Comparison of ENCODE assay signal across 14 cellular contexts in the genomic region with DNA sequence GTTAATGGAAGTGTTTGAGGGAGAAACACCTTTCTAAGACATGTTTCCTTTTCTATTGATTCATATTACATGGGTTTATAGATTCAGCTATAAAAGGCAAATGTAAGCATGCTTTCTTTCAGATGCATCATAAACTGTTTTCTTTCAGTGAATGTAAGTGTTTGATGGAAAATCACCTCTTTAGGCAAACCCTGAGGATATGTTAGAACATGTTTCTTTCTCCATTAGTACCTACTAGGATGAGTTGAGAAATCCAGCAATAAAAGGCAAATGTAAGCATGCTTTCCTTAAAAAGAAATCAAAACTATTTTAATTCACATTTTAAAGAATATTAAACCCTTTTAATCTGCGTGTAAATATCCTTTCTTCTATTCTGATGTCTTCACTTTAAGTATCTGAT. TPM values are rescaled to one million over a fixed set of nuclear protein-coding genes. Genes with fewer than 3 reads are reported as not detected.
DNase-seq lines count a peak whose midpoint lies in the region; ATAC-seq and TF ChIP-seq lines count a peak whose summit lies in the region.
"Had no signal": no experiment of that assay in that cellular context is flagged by ENCODE, and none has a peak within 500 bp of the region (broad histone marks: within the 10 kb centered on the region; RNA-seq: fewer than 3 reads in every experiment).

No MANE protein-coding gene starts in this region.

- H3K27me3 Mint-ChIP-seq in MCF 10A (ENCODE audit: insufficient read depth, unreplicated experiment), result no peaks in the 10 kb centered on the region
- no peaks in the 10 kb centered on the region for H3K27me3 Mint-ChIP-seq in osteocyte (ENCODE audit: unreplicated experiment)

- H3K36me3 ChIP-seq in breast epithelium, result no peaks in the 10 kb centered on the region

- H3K9me3 ChIP-seq in breast epithelium, result peaks cover 0 to 6% of the 10 kb centered on the region in 2 donors

- no peaks in the 10 kb centered on the region for H3K27me3 ChIP-seq in breast epithelium
- H3K27me3 ChIP-seq: BLaER1 had no signal

- H3K36me3 Mint-ChIP-seq in MCF 10A (ENCODE audit: insufficient read depth, unreplicated experiment), result peaks cover 12% of the 10 kb centered on the region
- H3K36me3 Mint-ChIP-seq in osteocyte (ENCODE audit: unreplicated experiment), result peaks cover 20% of the 10 kb centered on the region

- H3K9me3 Mint-ChIP-seq in MCF 10A (ENCODE audit: unreplicated experiment), result peaks cover 20% of the 10 kb centered on the region
- peaks cover 6% of the 10 kb centered on the region for H3K9me3 Mint-ChIP-seq in osteocyte (ENCODE audit: unreplicated experiment)

- no peak overlapping the region for H3K27ac ChIP-seq in breast epithelium
- H3K27ac ChIP-seq: BLaER1, GM23248 had no signal

- POLR2A ChIA-PET in MCF 10A (lab: Yijun Ruan, JAX), result interaction anchor here (0.6 to 1.1 kb wide), 6 partner anchors 9 to 122 kb away, joined by 3 to 5 read pairs (median 3); no protein-coding TSS in a partner anchor

- H3K4me3 ChIP-seq in breast epithelium (no peak overlapping the region), epithelial cell of esophagus (ENCODE audit: low read length) (no peak overlapping the region)
- H3K4me3 ChIP-seq: BLaER1, GM23248 had no signal

- CTCF ChIA-PET in MCF 10A (lab: Yijun Ruan, JAX), result no interaction called here

- BruUV-seq in MCF 10A (replicated peaks; lab: Mats Ljungman, UMichigan), result no TSS peak

- H3K4me1 Mint-ChIP-seq in MCF 10A (ENCODE audit: insufficient read depth, unreplicated experiment) (peaks cover 22% of the 10 kb centered on the region), osteocyte (ENCODE audit: unreplicated experiment) (peaks cover 34% of the 10 kb centered on the region)

- H3K4me3 Mint-ChIP-seq in MCF 10A (ENCODE audit: unreplicated experiment) (no peak overlapping the region), osteocyte (ENCODE audit: unreplicated experiment) (no peak overlapping the region)

- TF ChIP-seq CTCF in MCF 10A (IDR thresholded peaks at IDR 0.05; ENCODE audit: unreplicated experiment) (no peak), breast epithelium (IDR thresholded peaks at IDR 0.05) (no peak), epithelial cell of esophagus (IDR thresholded peaks at IDR 0.05; ENCODE audit: insufficient read depth, low read depth, low read length, missing control alignments) (no peak), osteocyte (IDR thresholded peaks at IDR 0.05) (no peak)

- H3K27ac Mint-ChIP-seq in MCF 10A (ENCODE audit: low read depth, unreplicated experiment) (peak overlapping the region; percentile 55), osteocyte (ENCODE audit: unreplicated experiment) (peak overlapping the region; percentile 8)

- intact Hi-C loops in MCF 10A (cut with micrococcal nuclease), result no loop called here
- intact Hi-C loops in breast epithelium (cut with DNase I; ENCODE audit: low total_unique reads), result no loop called here
- intact Hi-C loops in left colon (cut with DNase I, micrococcal nuclease), result no loop called here

- DNase-seq in MCF 10A (ENCODE audit: unreplicated experiment), result no peak
- no peak for DNase-seq in breast epithelium (ENCODE audit: low spot score in 2 of 2)
- DNase-seq in epithelial cell of esophagus (ENCODE audit: low read depth), result peak; percentile 48
- no peak for DNase-seq in osteocyte (ENCODE audit: extremely low spot score, unreplicated experiment)
- DNase-seq in left colon, result no peak
- no peak for DNase-seq in OCI-M1 (lab: John Stamatoyannopoulos, UW)
- DNase-seq: 8988T, AML-193, DMS53, GM23248 had no signal

- no peaks in the 10 kb centered on the region for H3K4me1 ChIP-seq in breast epithelium

- TF ChIP-seq POLR2A in breast epithelium (IDR thresholded peaks at IDR 0.05), result no peak

- ATAC-seq in left colon (no peak), esophagus mucosa (no peak)
- ATAC-seq: HCT116, HepG2 had no signal

RNA-seq across cellular contexts. Expression of a gene that starts 31.6 kb away (rescaled TPM):
- total RNA-seq in MCF 10A (2022) (36.3 and 56.6 TPM in 2 replicates), breast epithelium (10 to 100 TPM; 60.3 to 96.3 (median 70.9) TPM), osteocyte (43.0 and 45.4 TPM in 2 replicates), left colon (10 to 100 TPM; 31.2 to 34.3 TPM), esophagus mucosa (11.7 TPM)
